In the genomic region with DNA sequence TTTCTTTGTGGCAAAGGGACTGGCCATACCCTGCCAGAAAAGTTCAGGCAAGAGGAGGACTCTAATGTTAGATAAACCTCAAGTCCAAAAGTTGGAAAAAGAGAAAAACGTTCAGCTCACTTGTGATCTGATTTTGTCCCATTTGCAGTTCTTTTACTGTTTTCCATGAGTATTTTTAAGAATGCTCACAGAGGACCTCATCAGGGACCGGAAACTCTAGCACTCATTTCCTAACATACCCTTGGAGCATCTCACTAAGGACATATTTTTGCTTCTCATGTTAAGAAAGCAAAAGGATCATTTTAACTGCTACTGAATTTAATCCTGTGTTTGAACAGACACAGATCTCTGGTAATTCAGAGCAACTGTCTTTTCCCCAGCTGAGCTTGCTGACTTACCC, we compare ENCODE assay signal across 25 cellular contexts. TPM values are rescaled to one million over a fixed set of nuclear protein-coding genes. Genes with fewer than 3 reads are reported as not detected.
A peak's percentile ranks its signal among the peaks of the same experiment; 100 is the strongest.
DNase-seq lines count a peak whose midpoint lies in the region; ATAC-seq and TF ChIP-seq lines count a peak whose summit lies in the region.
"Had no signal": no experiment of that assay in that cellular context is flagged by ENCODE, and none has a peak within 500 bp of the region (broad histone marks: within the 10 kb centered on the region; RNA-seq: fewer than 3 reads in every experiment).

No MANE protein-coding gene starts in this region.

- peaks cover 21 to 48% (median 44%) of the 10 kb centered on the region in 4 donors for H3K4me1 ChIP-seq in esophagus muscularis mucosa
- peaks cover 8 to 33% of the 10 kb centered on the region in 2 donors for H3K4me1 ChIP-seq in thoracic aorta (ENCODE audit: control insufficient read depth in 1 of 2, low read depth in 2 of 2)

- TF ChIP-seq POLR2A in esophagus muscularis mucosa (IDR thresholded peaks at IDR 0.05; ENCODE audit: low read depth), result no peak

- no peak for DNase-seq in HL-60 (ENCODE audit: low read depth in 1 of 2, low spot score in 1 of 2)
- DNase-seq in esophagus muscularis mucosa (ENCODE audit: extremely low spot score), result no peak
- DNase-seq in thoracic aorta (ENCODE audit: low spot score), result no peak
- no peak for DNase-seq in 8988T
- no peak for DNase-seq in GDM1 (lab: John Stamatoyannopoulos, UW)
- DNase-seq: activated CD4-positive, CD25-positive, alpha-beta regulatory T cell treated with anti-CD3 and anti-CD28 coated beads, Interleukin-2, amount 50 U/mL, for 72 hours; activated CD8-positive, alpha-beta T cell treated with anti-CD3 and anti-CD28 coated beads, Interleukin-2, amount 10 ng/mL, durations not matched to agents 7 days and 5 days; activated T-cell treated with anti-CD3 and anti-CD28 coated beads, Interleukin-2, amount 50 U/mL, for 1 hour; AML-193; DMS79; GOT3; islet precursor cell; NCI-H1048; NCI-H1930; NCI-H446; PC-3; SHP77 treated with DMSO at 0.1 percent for 48 hours; substantia nigra; T-cell had no signal

- ATAC-seq in thoracic aorta (ENCODE audit: insufficient number of reproducible peaks, low FRiP score, low read depth), result no peak
- no peak for ATAC-seq in GM18498 (IDR thresholded peaks at IDR 0.05; ENCODE audit: unreplicated experiment)
- ATAC-seq: activated CD8-positive, alpha-beta T cell treated with anti-CD3 and anti-CD28 coated beads, Interleukin-2, amount 10 ng/mL, durations not matched to agents 7 days and 5 days; GM12878; HepG2; PC-3; T-cell had no signal

- TF ChIP-seq CTCF in HL-60 (IDR thresholded peaks at IDR 0.05; ENCODE audit: insufficient read depth, low read length) (no peak), esophagus muscularis mucosa (IDR thresholded peaks at IDR 0.05) (no peak), nephron (IDR thresholded peaks at IDR 0.05; ENCODE audit: unreplicated experiment in 3 of 3) (no peak), thoracic aorta (IDR thresholded peaks at IDR 0.05) (no peak)

- H3K4me1 Mint-ChIP-seq in nephron, result peaks cover 52% of the 10 kb centered on the region
- H3K4me1 Mint-ChIP-seq: T-cell had no signal

- no peak for TF ChIP-seq EP300 in esophagus muscularis mucosa (IDR thresholded peaks at IDR 0.05)

- WGBS in esophagus muscularis mucosa, result 47% methylated on average over 2 of the region's 2 CpGs

- H3K27ac ChIP-seq in HL-60 (replicated peaks) (peak overlapping the region; percentile 43), esophagus muscularis mucosa (replicated peaks in 1 of 4) (peak overlapping the region; percentile 69 to 90 (median 81)), thoracic aorta (no peak overlapping the region)

- intact Hi-C loops in esophagus muscularis mucosa (cut with DNase I), result no loop called here

- H3K4me3 ChIP-seq in HL-60 (replicated peaks; ENCODE audit: insufficient read depth, low read length) (no peak overlapping the region), esophagus muscularis mucosa (peak overlapping the region in 1 of 4 donors; percentile 44), thoracic aorta (peak overlapping the region; percentile 62)
- H3K4me3 ChIP-seq: GM12878, lung had no signal

- H3K36me3 ChIP-seq in esophagus muscularis mucosa, result no peaks in the 10 kb centered on the region
- no peaks in the 10 kb centered on the region for H3K36me3 ChIP-seq in thoracic aorta
- H3K36me3 ChIP-seq: breast epithelium had no signal

- H3K4me3 Mint-ChIP-seq in nephron, result peak overlapping the region in 1 of 3 experiments; percentile 83
- H3K4me3 Mint-ChIP-seq: activated CD8-positive, alpha-beta T cell treated with anti-CD3 and anti-CD28 coated beads, Interleukin-2, amount 10 ng/mL, durations not matched to agents 7 days and 5 days; T-cell had no signal

- peak overlapping the region; percentile 97 to 99 (median 98) for H3K27ac Mint-ChIP-seq in nephron
- H3K27ac Mint-ChIP-seq: activated CD8-positive, alpha-beta T cell treated with anti-CD3 and anti-CD28 coated beads, Interleukin-2, amount 10 ng/mL, durations not matched to agents 7 days and 5 days; T-cell had no signal

- H3K9me3 Mint-ChIP-seq in nephron, result peaks cover 6% of the 10 kb centered on the region

- peaks cover 11% of the 10 kb centered on the region for H3K27me3 Mint-ChIP-seq in nephron (ENCODE audit: low read depth)

- no peaks in the 10 kb centered on the region for H3K27me3 ChIP-seq in HL-60 (ENCODE audit: insufficient read depth, poor library complexity, severe bottlenecking)
- no peaks in the 10 kb centered on the region for H3K27me3 ChIP-seq in esophagus muscularis mucosa
- no peaks in the 10 kb centered on the region for H3K27me3 ChIP-seq in thoracic aorta (replicated peaks; ENCODE audit: insufficient read depth)
- H3K27me3 ChIP-seq: breast epithelium had no signal

- H3K9me3 ChIP-seq in esophagus muscularis mucosa, result no peaks in the 10 kb centered on the region
- no peaks in the 10 kb centered on the region for H3K9me3 ChIP-seq in thoracic aorta
- H3K9me3 ChIP-seq: breast epithelium had no signal

- H3K36me3 Mint-ChIP-seq in nephron (ENCODE audit: low read depth), result peaks cover 10% of the 10 kb centered on the region
- H3K36me3 Mint-ChIP-seq: T-cell had no signal

RNA-seq across cellular contexts. Expression of a gene that starts 42.5 kb away (rescaled TPM):
- 10 to 100 TPM; 17.9 to 36.4 (median 23.5) TPM for total RNA-seq in esophagus muscularis mucosa
- 10 to 100 TPM; 19.3 to 21.3 TPM for total RNA-seq in thoracic aorta
- total RNA-seq: activated CD8-positive, alpha-beta T cell treated with anti-CD3 and anti-CD28 coated beads, Interleukin-2, amount 10 ng/mL, durations not matched to agents 7 days and 5 days had no signal

Comparison
In these comparisons a context has a peak if more than half of its experiments do, and no peak if none do; other contexts are left out.
1. H3K27ac ChIP-seq: peak in HL-60 (single experiment) and esophagus muscularis mucosa (4 of 4); none in thoracic aorta (0 of 2).